24 cellular contexts compared by ENCODE assay signal in genomic region chr5:100771181-100771580, GRCh38.
DNase-seq lines count a peak whose midpoint lies in the region; ATAC-seq, FAIRE-seq and TF ChIP-seq lines count a peak whose summit lies in the region.
"Had no signal": no experiment of that assay in that cellular context is flagged by ENCODE, and none has a peak within 500 bp of the region (broad histone marks: within the 10 kb centered on the region; RNA-seq: fewer than 3 reads in every experiment).

No MANE protein-coding gene starts in this region.

- no peak overlapping the region for H3K27ac Mint-ChIP-seq in neural progenitor cell
- H3K27ac Mint-ChIP-seq: CD8-positive, alpha-beta memory T cell; T-helper 2 cell treated with Interferon-gamma antibody and Interleukin-4, amounts not matched to agents 5 μg/mL and 100 μg/mL, for 36 hours had no signal

- H3K9me3 Mint-ChIP-seq in neural progenitor cell, result peaks cover 12% of the 10 kb centered on the region
- H3K9me3 Mint-ChIP-seq: CD8-positive, alpha-beta memory T cell had no signal

- FAIRE-seq in GM18507 (lab: Jason Lieb, UNC) (peak; percentile 72), GM19239 (lab: Jason Lieb, UNC) (peak; percentile 82)
- FAIRE-seq: A204.1, G401.6 had no signal

- H3K4me1 Mint-ChIP-seq in neural progenitor cell, result peaks cover 37% of the 10 kb centered on the region
- H3K4me1 Mint-ChIP-seq: CD8-positive, alpha-beta memory T cell had no signal

- peak overlapping the region; percentile 69 for H3K4me2 ChIP-seq in neural progenitor cell

- H3F3A ChIP-seq in neural progenitor cell (ENCODE audit: low read depth), result peaks cover 23% of the 10 kb centered on the region

- no peak for TF ChIP-seq CTCF in neural progenitor cell (IDR thresholded peaks at IDR 0.05)

- H3K36me3 Mint-ChIP-seq in neural progenitor cell, result no peaks in the 10 kb centered on the region

- no peaks in the 10 kb centered on the region for H3K9me3 ChIP-seq in neural progenitor cell (ENCODE audit: low read depth)
- H3K9me3 ChIP-seq: Peyer's patch had no signal

- no peak overlapping the region for H3K4me3 ChIP-seq in neural progenitor cell
- H3K4me3 ChIP-seq in H7 (ENCODE audit: insufficient read depth, low read depth, low read length), result no peak overlapping the region
- H3K4me3 ChIP-seq: Peyer's patch had no signal

- no peak overlapping the region for H3K4me3 Mint-ChIP-seq in neural progenitor cell
- H3K4me3 Mint-ChIP-seq: CD8-positive, alpha-beta memory T cell; T-helper 2 cell treated with Interferon-gamma antibody and Interleukin-4, amounts not matched to agents 5 μg/mL and 100 μg/mL, for 36 hours had no signal

- no peaks in the 10 kb centered on the region for H3K27me3 Mint-ChIP-seq in neural progenitor cell (ENCODE audit: insufficient read depth, low read depth)
- H3K27me3 Mint-ChIP-seq: CD8-positive, alpha-beta memory T cell had no signal

- peak overlapping the region; percentile 58 for H2AFZ ChIP-seq in neural progenitor cell (replicated peaks)

- H4K20me1 ChIP-seq in neural progenitor cell (ENCODE audit: low read depth), result no peaks in the 10 kb centered on the region

- no peaks in the 10 kb centered on the region for H3K27me3 ChIP-seq in neural progenitor cell
- H3K27me3 ChIP-seq in H7 (ENCODE audit: control insufficient read depth, insufficient read depth, low read length), result no peaks in the 10 kb centered on the region
- H3K27me3 ChIP-seq: Peyer's patch had no signal

- H3K4me1 ChIP-seq in neural progenitor cell, result peaks cover 29% of the 10 kb centered on the region
- H3K4me1 ChIP-seq: Peyer's patch had no signal

- no peak overlapping the region for H3K27ac ChIP-seq in neural progenitor cell
- H3K27ac ChIP-seq: C4-2B, Peyer's patch had no signal

- H3K36me3 ChIP-seq in neural progenitor cell (no peaks in the 10 kb centered on the region), H7 (replicated peaks; ENCODE audit: control insufficient read depth, insufficient read depth, low read length) (no peaks in the 10 kb centered on the region)
- H3K36me3 ChIP-seq: Peyer's patch had no signal

- DNase-seq in GM18507 (ENCODE audit: extremely low spot score, insufficient read length, low read depth) (no peak), GM19239 (ENCODE audit: insufficient read length, low spot score) (no peak), neural progenitor cell (ENCODE audit: low spot score) (no peak), H7 (no peak), DMS114 treated with DMSO at 0.1 percent for 48 hours (lab: John Stamatoyannopoulos, UW; ENCODE audit: unreplicated experiment) (no peak)
- DNase-seq: Calu3; CD8-positive, alpha-beta memory T cell; GOT3; KBM-7; MM.1S; NCI-H1048; NCI-H1436; NCI-H1930; NCI-H226; NCI-H748 treated with DMSO at 0.1 percent for 48 hours; Peyer's patch had no signal

- no peaks in the 10 kb centered on the region for H3K79me2 ChIP-seq in neural progenitor cell (ENCODE audit: low read depth)

- H3K9ac ChIP-seq in neural progenitor cell, result no peak overlapping the region

- ATAC-seq in HG03175 (IDR thresholded peaks at IDR 0.05; ENCODE audit: unreplicated experiment) (peak; percentile 52), GM21576 (IDR thresholded peaks at IDR 0.05; ENCODE audit: unreplicated experiment) (no peak)
- ATAC-seq: HCT116, SK-N-SH treated with all-trans-retinoic acid at 6 μM for 48 hours had no signal
